In genomic region chr7:148701414-148701813, GRCh38 we compare ENCODE assay signal across 8 cellular contexts. TPM values are rescaled to one million over a fixed set of nuclear protein-coding genes. Genes with fewer than 3 reads are reported as not detected.
DNase-seq lines count a peak whose midpoint lies in the region; ATAC-seq, FAIRE-seq and TF ChIP-seq lines count a peak whose summit lies in the region.

No MANE protein-coding gene starts in this region.

- intact Hi-C loops in aorta (cut with DNase I) = no loop called here

- H3K4me3 ChIP-seq in DOHH2 (ENCODE audit: low read length) = peak overlapping the region; percentile 81
- H3K4me3 ChIP-seq in MM.1S (ENCODE audit: low read length) = peak overlapping the region; percentile 80
- H3K4me3 ChIP-seq in coronary artery = peak overlapping the region; percentile 90
- no peak overlapping the region for H3K4me3 ChIP-seq in brain microvascular endothelial cell (ENCODE audit: low read depth, low read length)
- peak overlapping the region in 1 of 2 donors; percentile 23 for H3K4me3 ChIP-seq in aorta (ENCODE audit: low read length in 2 of 2)

- no peak for FAIRE-seq in frontal cortex (lab: Jason Lieb, UNC)

- peaks cover 77% of the 10 kb centered on the region for H3K4me1 ChIP-seq in DOHH2 (ENCODE audit: control insufficient read depth, low read length)
- H3K4me1 ChIP-seq in MM.1S (ENCODE audit: low read length) = peaks cover 54% of the 10 kb centered on the region
- H3K4me1 ChIP-seq in aorta (ENCODE audit: control insufficient read depth in 1 of 2, insufficient read depth in 2 of 2, low read length in 2 of 2) = peaks cover 7 to 10% of the 10 kb centered on the region in 2 donors

- H3K9me2 ChIP-seq in DOHH2 (replicated peaks; ENCODE audit: control insufficient read depth, low read length) (no peaks in the 10 kb centered on the region), MM.1S (replicated peaks; ENCODE audit: insufficient read depth, low read length) (no peaks in the 10 kb centered on the region)

- H3K27me3 Mint-ChIP-seq in nephron (ENCODE audit: low read depth) = no peaks in the 10 kb centered on the region

- ATAC-seq in esophagus mucosa = no peak
- ATAC-seq in aorta (ENCODE audit: low FRiP score) = no peak

- TF ChIP-seq CTCF in DOHH2 (IDR thresholded peaks at IDR 0.05; ENCODE audit: low read depth, low read length, poor library complexity, severe bottlenecking) = no peak
- no peak for TF ChIP-seq CTCF in MM.1S (IDR thresholded peaks at IDR 0.05; ENCODE audit: low read length)
- TF ChIP-seq CTCF in coronary artery (IDR thresholded peaks at IDR 0.05) = no peak
- TF ChIP-seq CTCF in nephron (IDR thresholded peaks at IDR 0.05; ENCODE audit: unreplicated experiment in 3 of 3) = no peak
- TF ChIP-seq CTCF in brain microvascular endothelial cell (IDR thresholded peaks at IDR 0.05; ENCODE audit: low read depth, low read length, missing control alignments) = no peak

- H3F3A ChIP-seq in DOHH2 (ENCODE audit: control insufficient read depth, insufficient read depth) (peaks cover 8% of the 10 kb centered on the region), MM.1S (ENCODE audit: insufficient read depth, low read length) (peaks cover 19% of the 10 kb centered on the region)

- H3K27ac Mint-ChIP-seq in nephron = peak overlapping the region; percentile 91 to 95 (median 92)

- H3K36me3 ChIP-seq in DOHH2 (ENCODE audit: control insufficient read depth, low read length) (peaks cover 30% of the 10 kb centered on the region), MM.1S (replicated peaks; ENCODE audit: insufficient read depth, low read length) (no peaks in the 10 kb centered on the region), brain microvascular endothelial cell (replicated peaks) (no peaks in the 10 kb centered on the region), aorta (ENCODE audit: control insufficient read depth in 1 of 2, insufficient read depth in 2 of 2, low read length in 1 of 2) (no peaks in the 10 kb centered on the region)

- WGBS in aorta, 2 donors = 0 to 35% methylated on average over 1 of the region's 1 CpG

- H3K27ac ChIP-seq in DOHH2 (ENCODE audit: low read depth, low read length) (no peak overlapping the region), MM.1S (ENCODE audit: low read length) (no peak overlapping the region), coronary artery (no peak overlapping the region), brain microvascular endothelial cell (no peak overlapping the region), aorta (ENCODE audit: low read depth in 1 of 2, low read length in 2 of 2) (no peak overlapping the region)

- H3K4me2 ChIP-seq in DOHH2 (ENCODE audit: low read length) (peak overlapping the region; percentile 95), MM.1S (ENCODE audit: low read depth, low read length) (peak overlapping the region; percentile 82)

- in situ Hi-C loops in brain microvascular endothelial cell (cut with HindIII; ENCODE audit: low pct_ligation_motif_present, low sequenced_read_pairs) = no loop called here

- no peaks in the 10 kb centered on the region for H3K9me3 Mint-ChIP-seq in nephron

- H3K4me1 Mint-ChIP-seq in nephron = peaks cover 59% of the 10 kb centered on the region

- H4K20me1 ChIP-seq in DOHH2 (ENCODE audit: control insufficient read depth, insufficient read depth, low read depth, low read length) (peaks cover 55% of the 10 kb centered on the region), MM.1S (ENCODE audit: insufficient read depth, low read length) (peaks cover 50% of the 10 kb centered on the region)

- no peaks in the 10 kb centered on the region for H3K27me3 ChIP-seq in DOHH2 (ENCODE audit: control insufficient read depth, low read length)
- H3K27me3 ChIP-seq in MM.1S (replicated peaks; ENCODE audit: insufficient read depth, low read length) = no peaks in the 10 kb centered on the region
- no peaks in the 10 kb centered on the region for H3K27me3 ChIP-seq in brain microvascular endothelial cell (replicated peaks)
- H3K27me3 ChIP-seq in aorta (ENCODE audit: control insufficient read depth in 1 of 2, insufficient read depth in 2 of 2, low read length in 1 of 2) = no peaks in the 10 kb centered on the region

- peak overlapping the region; percentile 91; the same call in 1 of the 2 replicates for H3K9ac ChIP-seq in MM.1S (ENCODE audit: low read length)

- H3K36me3 Mint-ChIP-seq in nephron (ENCODE audit: low read depth) = no peaks in the 10 kb centered on the region

- no peak for DNase-seq in MM.1S
- DNase-seq in coronary artery (ENCODE audit: low spot score) = no peak
- DNase-seq in brain microvascular endothelial cell = no peak
- DNase-seq in frontal cortex (ENCODE audit: low spot score in 2 of 2) = no peak
- DNase-seq in aorta = no peak

- H3K4me3 Mint-ChIP-seq in nephron = peak overlapping the region; percentile 90 to 95 (median 93)

- H3K79me2 ChIP-seq in DOHH2 (ENCODE audit: control insufficient read depth, low read length) (peaks cover 87% of the 10 kb centered on the region), MM.1S (ENCODE audit: low read length) (peaks cover 86% of the 10 kb centered on the region)

- no peaks in the 10 kb centered on the region for H3K9me3 ChIP-seq in DOHH2 (ENCODE audit: control insufficient read depth, insufficient read depth, low read length)
- no peaks in the 10 kb centered on the region for H3K9me3 ChIP-seq in MM.1S (replicated peaks; ENCODE audit: insufficient read depth, low read length)
- no peaks in the 10 kb centered on the region for H3K9me3 ChIP-seq in aorta (ENCODE audit: control insufficient read depth, low read length)

- H2AFZ ChIP-seq in MM.1S (ENCODE audit: low read length) = no peak overlapping the region

RNA-seq across cellular contexts. Expression of gene CUL1, which starts 2.7 kb away (rescaled TPM):
- 29.0 TPM for total RNA-seq in esophagus mucosa
- total RNA-seq in frontal cortex = 62.8 TPM
- total RNA-seq in aorta = 10 to 100 TPM; 43.8 to 49.7 TPM
- 10 to 100 TPM; 24.5 to 34.5 TPM for polyA plus RNA-seq in aorta
